ENCODE assay signal across 25 cellular contexts in the genomic region with DNA sequence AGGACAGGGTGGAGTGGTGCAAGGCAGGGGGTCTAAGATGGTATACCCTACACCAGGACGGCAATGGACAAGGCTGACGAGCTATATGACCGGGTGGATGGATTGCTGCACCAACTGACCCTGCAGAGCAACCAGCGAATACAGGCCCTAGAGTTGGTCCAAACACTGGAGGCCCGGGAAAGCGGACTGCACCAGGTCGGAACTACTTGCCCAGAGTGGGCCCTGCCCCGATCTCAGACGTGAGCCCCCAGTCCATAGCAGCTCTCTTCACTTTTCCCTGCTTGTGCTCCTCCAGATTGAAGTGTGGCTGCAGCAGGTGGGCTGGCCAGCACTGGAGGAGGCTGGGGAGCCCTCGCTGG. TPM values are rescaled to one million over a fixed set of nuclear protein-coding genes. Genes with fewer than 3 reads are reported as not detected.
DNase-seq lines count a peak whose midpoint lies in the region; ATAC-seq and TF ChIP-seq lines count a peak whose summit lies in the region.
"Had no signal": no experiment of that assay in that cellular context is flagged by ENCODE, and none has a peak within 500 bp of the region (broad histone marks: within the 10 kb centered on the region; RNA-seq: fewer than 3 reads in every experiment).

No MANE protein-coding gene starts in this region.

- H3K36me3 Mint-ChIP-seq in CD4-positive, alpha-beta T cell (ENCODE audit: low read depth), result peaks cover 16% of the 10 kb centered on the region
- peaks cover 21% of the 10 kb centered on the region for H3K36me3 Mint-ChIP-seq in endothelial cell (ENCODE audit: low read depth, unreplicated experiment)
- peaks cover 14% of the 10 kb centered on the region for H3K36me3 Mint-ChIP-seq in activated naive CD8-positive, alpha-beta T cell treated with anti-CD3 and anti-CD28 coated beads for 36 hours

- no peaks in the 10 kb centered on the region for H3K9me3 ChIP-seq in CD4-positive, alpha-beta T cell (ENCODE audit: control insufficient read depth, low read length)
- H3K9me3 ChIP-seq in osteoblast (ENCODE audit: low read depth, low read length), result no peaks in the 10 kb centered on the region
- no peaks in the 10 kb centered on the region for H3K9me3 ChIP-seq in transverse colon
- H3K9me3 ChIP-seq: A549; BLaER1 treated with 17β-estradiol and CSF1 and Interleukin-3, amounts not matched to agents 10 nM and 100 nM had no signal

- intact Hi-C loops in CD4-positive, alpha-beta T cell (cut with DNase I, micrococcal nuclease), result loop anchor here in 1 of 2 experiments (10.0 kb wide), 1 partner anchor 192 kb away; no protein-coding TSS in a partner anchor
- intact Hi-C loops in transverse colon (cut with DNase I; ENCODE audit: low total_unique reads), result loop anchor here (5.0 kb wide), 1 partner anchor 115 kb away; no protein-coding TSS in a partner anchor

- CTCF ChIA-PET in CD4-positive, alpha-beta T cell (lab: Charles Lee), result no interaction called here

- H3K4me1 ChIP-seq in osteoblast (ENCODE audit: insufficient read depth, low read length), result peaks cover 26% of the 10 kb centered on the region
- H3K4me1 ChIP-seq in transverse colon, result peaks cover 0 to 21% (median 19%) of the 10 kb centered on the region in 4 donors

- peaks cover 10% of the 10 kb centered on the region for H3K4me1 Mint-ChIP-seq in CD4-positive, alpha-beta T cell (ENCODE audit: low read depth)
- H3K4me1 Mint-ChIP-seq in endothelial cell (ENCODE audit: unreplicated experiment), result peaks cover 7% of the 10 kb centered on the region
- peaks cover 6% of the 10 kb centered on the region for H3K4me1 Mint-ChIP-seq in activated naive CD8-positive, alpha-beta T cell treated with anti-CD3 and anti-CD28 coated beads for 36 hours

- H3K27me3 ChIP-seq in CD4-positive, alpha-beta T cell (ENCODE audit: control insufficient read depth, insufficient read depth, low read length), result no peaks in the 10 kb centered on the region
- H3K27me3 ChIP-seq in osteoblast (ENCODE audit: insufficient read depth, low read length) (no peaks in the 10 kb centered on the region), transverse colon (no peaks in the 10 kb centered on the region)

- H3K27ac ChIP-seq in CD4-positive, alpha-beta T cell (ENCODE audit: low read depth, low read length), result no peak overlapping the region
- H3K27ac ChIP-seq in osteoblast (ENCODE audit: low read depth, low read length) (no peak overlapping the region), transverse colon (no peak overlapping the region)
- H3K27ac ChIP-seq: 22Rv1; A549; BLaER1 treated with 17β-estradiol and CSF1 and Interleukin-3, amounts not matched to agents 10 nM and 100 nM; C4-2B had no signal

- H3K4me3 Mint-ChIP-seq in CD4-positive, alpha-beta T cell, result peak overlapping the region; percentile 14
- H3K4me3 Mint-ChIP-seq in endothelial cell (ENCODE audit: unreplicated experiment), result no peak overlapping the region
- H3K4me3 Mint-ChIP-seq in activated naive CD8-positive, alpha-beta T cell treated with anti-CD3 and anti-CD28 coated beads for 36 hours, result no peak overlapping the region
- H3K4me3 Mint-ChIP-seq: B cell had no signal

- POLR2A ChIA-PET in CD4-positive, alpha-beta T cell (lab: Charles Lee), result no interaction called here

- DNase-seq in CD4-positive, alpha-beta T cell, result no peak
- DNase-seq in endothelial cell (ENCODE audit: low spot score) (no peak), osteoblast (ENCODE audit: insufficient read length, low spot score, missing footprints) (peak; percentile 30), transverse colon (no peak)
- DNase-seq in activated naive CD8-positive, alpha-beta T cell treated with anti-CD3 and anti-CD28 coated beads for 36 hours, result no peak
- DNase-seq: AML-193; CD4-positive, alpha-beta memory T cell; COR-L47; DMS 273 treated with DMSO at 0.1 percent for 48 hours; DMS153; DMS53; DMS79; DND-41; EL; GDM1 had no signal

- H3K79me2 ChIP-seq in osteoblast (ENCODE audit: insufficient read depth, low read length), result peaks cover 8% of the 10 kb centered on the region

- no peaks in the 10 kb centered on the region for H3K9me3 Mint-ChIP-seq in CD4-positive, alpha-beta T cell
- no peaks in the 10 kb centered on the region for H3K9me3 Mint-ChIP-seq in endothelial cell (ENCODE audit: unreplicated experiment)
- H3K9me3 Mint-ChIP-seq in activated naive CD8-positive, alpha-beta T cell treated with anti-CD3 and anti-CD28 coated beads for 36 hours, result no peaks in the 10 kb centered on the region
- H3K9me3 Mint-ChIP-seq: CD4-positive, alpha-beta memory T cell; CD8-positive, alpha-beta memory T cell had no signal

- TF ChIP-seq POLR2A in transverse colon (IDR thresholded peaks at IDR 0.05), result no peak

- in situ Hi-C loops in transverse colon (cut with MboI; ENCODE audit: low pct_ligation_motif_present in 1 of 4, low pct_unique_long_range_greater_than_20kb in 1 of 4, low sequenced_read_pairs in 3 of 4), result loop anchor here in 1 of 4 donors (25.0 kb wide), 1 partner anchor 105 kb away; a partner anchor contains a TSS

- TF ChIP-seq EP300 in transverse colon (IDR thresholded peaks at IDR 0.05; ENCODE audit: low read depth), result no peak

- no peak overlapping the region for H2AFZ ChIP-seq in osteoblast (ENCODE audit: low read length)

- no peak overlapping the region for H3K4me3 ChIP-seq in osteoblast (ENCODE audit: insufficient read depth, low read length)
- H3K4me3 ChIP-seq in transverse colon, result no peak overlapping the region
- H3K4me3 ChIP-seq: A549; BLaER1 treated with 17β-estradiol and CSF1 and Interleukin-3, amounts not matched to agents 10 nM and 100 nM; GM12878 had no signal

- no peaks in the 10 kb centered on the region for H4K20me1 ChIP-seq in osteoblast (ENCODE audit: insufficient read depth, low read length)

- 99% methylated on average over 10 of the region's 10 CpGs; no CpG with 5 or more reads in 1 of the 2 donors for WGBS in transverse colon (ENCODE audit: low coverage in 1 of 2), 2 donors

- no peak overlapping the region for H3K4me2 ChIP-seq in osteoblast (ENCODE audit: insufficient read depth, low read length)
- H3K4me2 ChIP-seq: A549 had no signal

- H3K27ac Mint-ChIP-seq in CD4-positive, alpha-beta T cell, result no peak overlapping the region
- H3K27ac Mint-ChIP-seq in endothelial cell (ENCODE audit: unreplicated experiment), result peak overlapping the region; percentile 1
- no peak overlapping the region for H3K27ac Mint-ChIP-seq in activated naive CD8-positive, alpha-beta T cell treated with anti-CD3 and anti-CD28 coated beads for 36 hours
- H3K27ac Mint-ChIP-seq: B cell; CD8-positive, alpha-beta memory T cell had no signal

- H3K27me3 Mint-ChIP-seq in CD4-positive, alpha-beta T cell, result no peaks in the 10 kb centered on the region
- peaks cover 10% of the 10 kb centered on the region for H3K27me3 Mint-ChIP-seq in endothelial cell (ENCODE audit: unreplicated experiment)
- no peaks in the 10 kb centered on the region for H3K27me3 Mint-ChIP-seq in activated naive CD8-positive, alpha-beta T cell treated with anti-CD3 and anti-CD28 coated beads for 36 hours
- H3K27me3 Mint-ChIP-seq: B cell; CD4-positive, alpha-beta memory T cell; CD8-positive, alpha-beta memory T cell had no signal

- H3K36me3 ChIP-seq in osteoblast (ENCODE audit: insufficient read depth, low read length) (peaks cover 30% of the 10 kb centered on the region), transverse colon (no peaks in the 10 kb centered on the region)

- no peak for TF ChIP-seq CTCF in CD4-positive, alpha-beta T cell (IDR thresholded peaks at IDR 0.05)
- TF ChIP-seq CTCF in endothelial cell (IDR thresholded peaks at IDR 0.05; ENCODE audit: unreplicated experiment) (no peak), osteoblast (IDR thresholded peaks at IDR 0.05; ENCODE audit: extremely low read depth, low read depth, low read length) (no peak), transverse colon (IDR thresholded peaks at IDR 0.05) (no peak)

- ATAC-seq in CD4-positive, alpha-beta T cell (ENCODE audit: poor library complexity), result no peak
- ATAC-seq: A549, GM12878 had no signal

RNA-seq across cellular contexts. Expression of a gene that starts 3.1 kb away (rescaled TPM):
- total RNA-seq in CD4-positive, alpha-beta T cell, result 10 to 100 TPM; 13.1 to 14.0 TPM
- total RNA-seq in endothelial cell (ENCODE audit: unreplicated experiment), result 9.5 TPM
- 31.8 and 41.6 TPM in 2 replicates for total RNA-seq in osteoblast
- 10 to 100 TPM in 2 of 4 donors, 1 to 10 TPM in 1, under 1 TPM in 1; 0.80 to 12.2 (median 8.7) TPM for total RNA-seq in transverse colon
- 10 to 100 TPM; 30.8 to 37.0 TPM for total RNA-seq in activated naive CD8-positive, alpha-beta T cell treated with anti-CD3 and anti-CD28 coated beads for 36 hours
- total RNA-seq: A172 had no signal

RNA-seq across cellular contexts. Expression of a gene that starts 33.6 kb away (rescaled TPM):
- 1 to 10 TPM; 3.1 TPM for total RNA-seq in CD4-positive, alpha-beta T cell
- 17.2 TPM for total RNA-seq in endothelial cell (ENCODE audit: unreplicated experiment)
- 2.9 and 3.6 TPM in 2 replicates for total RNA-seq in osteoblast
- total RNA-seq in transverse colon, result 1 to 10 TPM in 3 of 4 donors, under 1 TPM in 1; 0.55 to 4.5 (median 1.5) TPM
- total RNA-seq in activated naive CD8-positive, alpha-beta T cell treated with anti-CD3 and anti-CD28 coated beads for 36 hours, result 1 to 10 TPM; 5.8 to 6.1 TPM

RNA-seq across cellular contexts. Expression of a gene that starts 35.1 kb away (rescaled TPM):
- total RNA-seq in CD4-positive, alpha-beta T cell, result 10 to 100 TPM; 21.1 to 26.0 TPM
- total RNA-seq in endothelial cell (ENCODE audit: unreplicated experiment) (248 TPM), osteoblast (27.4 and 28.2 TPM in 2 replicates), transverse colon (100 to 1,000 TPM in 1 of 4 donors, 10 to 100 TPM in 3; 25.1 to 177 (median 33.6) TPM)
- total RNA-seq in activated naive CD8-positive, alpha-beta T cell treated with anti-CD3 and anti-CD28 coated beads for 36 hours, result 10 to 100 TPM; 76.4 to 79.9 TPM

RNA-seq across cellular contexts. Expression of a gene that starts 44.1 kb away (rescaled TPM):
- total RNA-seq in CD4-positive, alpha-beta T cell, result not detected
- total RNA-seq in endothelial cell (ENCODE audit: unreplicated experiment) (2.0 TPM), osteoblast (not detected in 2 replicates), transverse colon (not detected)
- total RNA-seq in activated naive CD8-positive, alpha-beta T cell treated with anti-CD3 and anti-CD28 coated beads for 36 hours, result 1 to 10 TPM; 2.2 to 3.0 TPM
- total RNA-seq: A172; B cell; CD4-positive, alpha-beta memory T cell had no signal

RNA-seq across cellular contexts. Expression of a gene that starts 44.2 kb away (rescaled TPM):
- not detected for total RNA-seq in CD4-positive, alpha-beta T cell
- total RNA-seq in endothelial cell (ENCODE audit: unreplicated experiment), result 24.1 TPM
- not detected in 2 replicates for total RNA-seq in osteoblast
- total RNA-seq in transverse colon, result under 1 TPM in 1 of 4 donors, not detected in 3; 0.79 TPM
- 1 to 10 TPM in 1 of 2 experiments, under 1 TPM in 1; 0.82 to 1.1 TPM for total RNA-seq in activated naive CD8-positive, alpha-beta T cell treated with anti-CD3 and anti-CD28 coated beads for 36 hours
- total RNA-seq: A172; B cell; CD4-positive, alpha-beta memory T cell; Daoy; G401 had no signal
